9 cellular contexts compared by ENCODE assay signal in genomic region chr4:76850010-76850441, GRCh38. TPM values are rescaled to one million over a fixed set of nuclear protein-coding genes. Genes with fewer than 3 reads are reported as not detected.
DNase-seq lines count a peak whose midpoint lies in the region; ATAC-seq lines count a peak whose summit lies in the region.
"Had no signal": no experiment of that assay in that cellular context is flagged by ENCODE, and none has a peak within 500 bp of the region (broad histone marks: within the 10 kb centered on the region; RNA-seq: fewer than 3 reads in every experiment).

No MANE protein-coding gene starts in this region.

- H3K36me3 Mint-ChIP-seq in immature natural killer cell, result no peaks in the 10 kb centered on the region

- H3K27ac Mint-ChIP-seq in immature natural killer cell, result no peak overlapping the region

- H3K9me3 Mint-ChIP-seq in immature natural killer cell, result peaks cover 0 to 3% (median 0%) of the 10 kb centered on the region in 6 donors

- H3K4me1 Mint-ChIP-seq in immature natural killer cell, result no peaks in the 10 kb centered on the region

- H3K4me3 Mint-ChIP-seq in immature natural killer cell, result no peak overlapping the region

- peak; percentile 37 for DNase-seq in GM03348 (ENCODE audit: low spot score)
- DNase-seq in RPMI7951 (ENCODE audit: low read depth), result peak; percentile 87
- peak; percentile 70 for DNase-seq in fibroblast of gingiva (ENCODE audit: low read depth)
- DNase-seq in pulmonary artery endothelial cell (ENCODE audit: low read depth, low spot score), result peak; percentile 2
- DNase-seq in UCSD-AML1 (lab: John Stamatoyannopoulos, UW; ENCODE audit: unreplicated experiment), result no peak
- DNase-seq in immature natural killer cell, result no peak
- DNase-seq in NCI-H1930 (lab: John Stamatoyannopoulos, UW), result no peak
- DNase-seq: stimulated activated CD4-positive, alpha-beta T cell treated with anti-CD3 and anti-CD28 coated beads, Interleukin-15, amount 100 ng/mL, for 24 hours had no signal

- peaks cover 0 to 8% (median 0%) of the 10 kb centered on the region in 3 donors for H3K27me3 Mint-ChIP-seq in immature natural killer cell (ENCODE audit: low read depth in 3 of 3)

- no peak for ATAC-seq in HG02970 (IDR thresholded peaks at IDR 0.05; ENCODE audit: low FRiP score, unreplicated experiment)

RNA-seq across cellular contexts. Expression of gene SOWAHB, which starts 47.9 kb away (rescaled TPM):
- total RNA-seq in RPMI7951 (2014; rRNA removed; shearing (Covaris generic)), result not detected in 2 replicates
- not detected in 2 replicates for total RNA-seq in pulmonary artery endothelial cell
- polyA plus RNA-seq in immature natural killer cell, result not detected

Comparison
In these comparisons a context has a peak if more than half of its experiments do, and no peak if none do; other contexts are left out.
1. DNase-seq: peak in GM03348 (single experiment), RPMI7951 (single experiment), fibroblast of gingiva (single experiment) and pulmonary artery endothelial cell (single experiment); none in UCSD-AML1 (single experiment), immature natural killer cell (0 of 3) and NCI-H1930 (0 of 2).